24 cellular contexts compared by ENCODE assay signal in the genomic region with DNA sequence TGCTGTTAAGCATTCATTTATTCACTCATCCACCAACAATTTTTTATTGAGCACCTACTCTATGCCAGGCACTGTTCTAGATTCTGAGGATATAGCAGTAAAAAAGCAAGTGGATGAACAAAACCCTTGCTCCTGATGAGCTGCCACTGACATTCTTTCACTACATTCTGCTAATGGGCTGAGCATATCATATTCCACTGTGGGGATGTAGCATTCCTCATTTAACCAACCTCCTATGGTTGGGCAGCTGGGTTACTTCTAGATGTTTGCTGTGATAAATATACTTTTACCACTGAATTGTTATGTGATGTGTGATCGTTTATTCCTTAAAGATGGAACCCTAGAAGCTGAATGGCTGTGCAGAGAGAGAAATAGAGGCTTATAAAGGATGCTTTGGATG.
DNase-seq lines count a peak whose midpoint lies in the region; ATAC-seq and TF ChIP-seq lines count a peak whose summit lies in the region.
"Had no signal": no experiment of that assay in that cellular context is flagged by ENCODE, and none has a peak within 500 bp of the region (broad histone marks: within the 10 kb centered on the region; RNA-seq: fewer than 3 reads in every experiment).

No MANE protein-coding gene starts in this region.

- peaks cover 17% of the 10 kb centered on the region for H3K4me1 Mint-ChIP-seq in nephron
- H3K4me1 Mint-ChIP-seq: CD4-positive, CD25-positive, alpha-beta regulatory T cell had no signal

- H3K9me3 ChIP-seq in lower lobe of right lung = no peaks in the 10 kb centered on the region

- TF ChIP-seq CTCF in AG10803 (conservative IDR thresholded peaks at IDR 0.05; ENCODE audit: low read length) (no peak), nephron (IDR thresholded peaks at IDR 0.05; ENCODE audit: unreplicated experiment in 3 of 3) (no peak), lower lobe of right lung (IDR thresholded peaks at IDR 0.05) (no peak)

- no peak for ATAC-seq in HG03469 (IDR thresholded peaks at IDR 0.05; ENCODE audit: unreplicated experiment)
- ATAC-seq in lower lobe of right lung = no peak
- ATAC-seq: GM12878, Panc1 had no signal

- intact Hi-C loops in lower lobe of right lung (cut with DNase I) = no loop called here

- H3K27ac ChIP-seq in lower lobe of right lung = no peak overlapping the region
- H3K27ac ChIP-seq: SK-N-MC had no signal

- DNase-seq in AG10803 (ENCODE audit: low read depth) (peak; percentile 20), LHCN-M2 (ENCODE audit: low read depth) (peak; percentile 32), astrocyte of the hippocampus (ENCODE audit: low read depth, low spot score) (peak; percentile 25), NCI-H82 (lab: John Stamatoyannopoulos, UW) (no peak), lower lobe of right lung (no peak)
- DNase-seq in activated naive CD4-positive, alpha-beta T cell treated with anti-CD3 and anti-CD28 coated beads, Interleukin-2, amount 50 U/mL, for 16 hours = no peak
- DNase-seq: 8988T; ACHN; CD4-positive, CD25-positive, alpha-beta regulatory T cell; EL; GDM1; GOT3; HCEC 1CT; KBM-7; MM.1S; NCI-H2029 treated with DMSO at 0.1 percent for 48 hours; NCI-H446 treated with DMSO at 0.1 percent for 48 hours; NCI-H526; SHP77 treated with DMSO at 0.1 percent for 48 hours had no signal

- H3K36me3 ChIP-seq in lower lobe of right lung = no peaks in the 10 kb centered on the region

- peak overlapping the region in 1 of 3 experiments; percentile 11 for H3K4me3 Mint-ChIP-seq in nephron
- H3K4me3 Mint-ChIP-seq: CD4-positive, CD25-positive, alpha-beta regulatory T cell had no signal

- no peaks in the 10 kb centered on the region for H3K4me1 ChIP-seq in lower lobe of right lung

- peaks cover 14% of the 10 kb centered on the region for H3K27me3 Mint-ChIP-seq in nephron (ENCODE audit: low read depth)

- no peaks in the 10 kb centered on the region for H3K27me3 ChIP-seq in lower lobe of right lung (ENCODE audit: low read depth)

- no peaks in the 10 kb centered on the region for H3K36me3 Mint-ChIP-seq in nephron (ENCODE audit: low read depth)
- H3K36me3 Mint-ChIP-seq: CD4-positive, CD25-positive, alpha-beta regulatory T cell had no signal

- peaks cover 2% of the 10 kb centered on the region for H3K9me3 Mint-ChIP-seq in nephron

- H3K4me3 ChIP-seq in AG10803 (ENCODE audit: low read length) = no peak overlapping the region
- H3K4me3 ChIP-seq in lower lobe of right lung = no peak overlapping the region
- H3K4me3 ChIP-seq: GM12878, SK-N-MC had no signal

- H3K27ac Mint-ChIP-seq in nephron = peak overlapping the region in 2 of 3 experiments; percentile 5 to 72
- H3K27ac Mint-ChIP-seq: CD4-positive, CD25-positive, alpha-beta regulatory T cell had no signal

Comparison
In these comparisons a context has a peak if more than half of its experiments do, and no peak if none do; other contexts are left out.
1. DNase-seq: peak in AG10803 (single experiment), LHCN-M2 (single experiment) and astrocyte of the hippocampus (single experiment); none in activated naive CD4-positive, alpha-beta T cell treated with anti-CD3 and anti-CD28 coated beads, Interleukin-2, amount 50 U/mL, for 16 hours (single experiment), NCI-H82 (single experiment) and lower lobe of right lung (single experiment).